ENCODE assay signal across 2 cellular contexts in the genomic region with DNA sequence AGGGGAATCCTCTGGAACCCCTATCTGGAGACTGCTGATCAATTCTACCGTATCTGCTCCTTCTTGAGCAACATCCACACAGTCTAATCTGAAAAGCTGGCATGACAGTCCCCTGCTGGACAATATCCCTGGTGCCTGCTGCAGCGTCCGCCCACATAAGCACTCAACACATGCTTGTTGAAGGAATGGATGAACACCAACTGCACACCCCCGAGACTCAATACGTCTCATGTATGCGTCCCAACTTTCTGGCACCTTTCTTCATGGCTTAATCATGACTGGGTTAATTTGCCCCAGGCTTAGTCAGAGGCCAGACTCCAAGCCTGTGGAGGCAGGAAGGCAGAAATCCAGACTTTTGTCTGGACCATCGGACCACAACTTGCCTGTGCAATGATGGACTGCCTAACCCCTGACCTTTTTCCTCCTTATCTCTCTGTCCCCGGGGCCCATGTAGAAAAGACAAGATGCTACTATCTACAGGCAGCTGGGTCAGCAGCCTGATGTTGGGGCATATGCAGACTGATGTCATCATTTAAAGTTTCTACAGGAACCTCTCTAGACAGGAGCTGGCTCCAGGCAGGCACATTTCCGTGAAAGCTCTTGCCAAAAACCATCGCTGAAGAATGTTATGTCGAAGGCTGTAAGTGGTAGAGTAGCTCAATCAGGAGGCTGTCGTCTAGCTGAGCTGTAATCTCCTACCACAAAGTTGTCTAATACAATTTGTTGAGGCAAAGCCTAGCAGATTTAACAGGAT.
A peak's percentile ranks its signal among the peaks of the same experiment; 100 is the strongest.
TF ChIP-seq lines count a peak whose summit lies in the region.

No MANE protein-coding gene starts in this region.

TF ChIP-seq in IMR-90, 13 proteins besides CTCF, POLR2A, EP300 and RAD21:
- peak; percentile 80 for TF ChIP-seq BHLHE40 (IDR thresholded peaks at IDR 0.05; ENCODE audit: low read depth, low read length)
- peak; percentile 74 for TF ChIP-seq SMC3 (IDR thresholded peaks at IDR 0.05; ENCODE audit: low read depth, low read length)
- TF ChIP-seq CEBPB (IDR thresholded peaks at IDR 0.05; ENCODE audit: low read depth, low read length) = peak; percentile 84
- TF ChIP-seq RFX5 (IDR thresholded peaks at IDR 0.05; ENCODE audit: low read depth, low read length) = no peak
- peak; percentile 46 for TF ChIP-seq NFE2L2 (IDR thresholded peaks at IDR 0.05; ENCODE audit: low read depth, low read length)
- no peak; the same call in 1 of the 2 replicates for TF ChIP-seq MAZ (IDR thresholded peaks at IDR 0.05; ENCODE audit: borderline replicate concordance, low read depth, low read length)
- TF ChIP-seq, protein P1, sequence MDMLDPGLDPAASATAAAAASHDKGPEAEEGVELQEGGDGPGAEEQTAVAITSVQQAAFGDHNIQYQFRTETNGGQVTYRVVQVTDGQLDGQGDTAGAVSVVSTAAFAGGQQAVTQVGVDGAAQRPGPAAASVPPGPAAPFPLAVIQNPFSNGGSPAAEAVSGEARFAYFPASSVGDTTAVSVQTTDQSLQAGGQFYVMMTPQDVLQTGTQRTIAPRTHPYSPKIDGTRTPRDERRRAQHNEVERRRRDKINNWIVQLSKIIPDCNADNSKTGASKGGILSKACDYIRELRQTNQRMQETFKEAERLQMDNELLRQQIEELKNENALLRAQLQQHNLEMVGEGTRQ (IDR thresholded peaks at IDR 0.05; ENCODE audit: low read depth, low read length) = no peak
- TF ChIP-seq RCOR1 (IDR thresholded peaks at IDR 0.05; ENCODE audit: insufficient replicate concordance, low read length) = no peak
- TF ChIP-seq FOS (IDR thresholded peaks at IDR 0.05; ENCODE audit: low read depth, low read length) = peak; percentile 89
- no peak for TF ChIP-seq CHD1 (IDR thresholded peaks at IDR 0.05; ENCODE audit: low read depth, low read length)
- TF ChIP-seq MAFK (IDR thresholded peaks at IDR 0.05; ENCODE audit: low read depth, low read length) = peak; percentile 33; the same call in 1 of the 2 replicates
- 0 out of 2 replicates have a peak, but pooled peaks have one; percentile 27 for TF ChIP-seq MXI1 (IDR thresholded peaks at IDR 0.05; ENCODE audit: borderline replicate concordance, low read depth, low read length)
- TF ChIP-seq, protein P2, sequence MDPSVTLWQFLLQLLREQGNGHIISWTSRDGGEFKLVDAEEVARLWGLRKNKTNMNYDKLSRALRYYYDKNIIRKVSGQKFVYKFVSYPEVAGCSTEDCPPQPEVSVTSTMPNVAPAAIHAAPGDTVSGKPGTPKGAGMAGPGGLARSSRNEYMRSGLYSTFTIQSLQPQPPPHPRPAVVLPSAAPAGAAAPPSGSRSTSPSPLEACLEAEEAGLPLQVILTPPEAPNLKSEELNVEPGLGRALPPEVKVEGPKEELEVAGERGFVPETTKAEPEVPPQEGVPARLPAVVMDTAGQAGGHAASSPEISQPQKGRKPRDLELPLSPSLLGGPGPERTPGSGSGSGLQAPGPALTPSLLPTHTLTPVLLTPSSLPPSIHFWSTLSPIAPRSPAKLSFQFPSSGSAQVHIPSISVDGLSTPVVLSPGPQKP (IDR thresholded peaks at IDR 0.05; ENCODE audit: borderline replicate concordance, low read depth, low read length) = no peak

TF ChIP-seq in HepG2, 621 proteins besides CTCF, POLR2A, EP300 and RAD21 (continues in another document):
- TF ChIP-seq CBFB (CRISPR knock-in tag; IDR thresholded peaks at IDR 0.05) = no peak
- TF ChIP-seq, protein P3, sequence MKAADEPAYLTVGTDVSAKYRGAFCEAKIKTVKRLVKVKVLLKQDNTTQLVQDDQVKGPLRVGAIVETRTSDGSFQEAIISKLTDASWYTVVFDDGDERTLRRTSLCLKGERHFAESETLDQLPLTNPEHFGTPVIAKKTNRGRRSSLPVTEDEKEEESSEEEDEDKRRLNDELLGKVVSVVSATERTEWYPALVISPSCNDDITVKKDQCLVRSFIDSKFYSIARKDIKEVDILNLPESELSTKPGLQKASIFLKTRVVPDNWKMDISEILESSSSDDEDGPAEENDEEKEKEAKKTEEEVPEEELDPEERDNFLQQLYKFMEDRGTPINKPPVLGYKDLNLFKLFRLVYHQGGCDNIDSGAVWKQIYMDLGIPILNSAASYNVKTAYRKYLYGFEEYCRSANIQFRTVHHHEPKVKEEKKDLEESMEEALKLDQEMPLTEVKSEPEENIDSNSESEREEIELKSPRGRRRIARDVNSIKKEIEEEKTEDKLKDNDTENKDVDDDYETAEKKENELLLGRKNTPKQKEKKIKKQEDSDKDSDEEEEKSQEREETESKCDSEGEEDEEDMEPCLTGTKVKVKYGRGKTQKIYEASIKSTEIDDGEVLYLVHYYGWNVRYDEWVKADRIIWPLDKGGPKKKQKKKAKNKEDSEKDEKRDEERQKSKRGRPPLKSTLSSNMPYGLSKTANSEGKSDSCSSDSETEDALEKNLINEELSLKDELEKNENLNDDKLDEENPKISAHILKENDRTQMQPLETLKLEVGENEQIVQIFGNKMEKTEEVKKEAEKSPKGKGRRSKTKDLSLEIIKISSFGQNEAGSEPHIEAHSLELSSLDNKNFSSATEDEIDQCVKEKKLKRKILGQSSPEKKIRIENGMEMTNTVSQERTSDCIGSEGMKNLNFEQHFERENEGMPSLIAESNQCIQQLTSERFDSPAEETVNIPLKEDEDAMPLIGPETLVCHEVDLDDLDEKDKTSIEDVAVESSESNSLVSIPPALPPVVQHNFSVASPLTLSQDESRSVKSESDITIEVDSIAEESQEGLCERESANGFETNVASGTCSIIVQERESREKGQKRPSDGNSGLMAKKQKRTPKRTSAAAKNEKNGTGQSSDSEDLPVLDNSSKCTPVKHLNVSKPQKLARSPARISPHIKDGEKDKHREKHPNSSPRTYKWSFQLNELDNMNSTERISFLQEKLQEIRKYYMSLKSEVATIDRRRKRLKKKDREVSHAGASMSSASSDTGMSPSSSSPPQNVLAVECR (CRISPR knock-in tag; IDR thresholded peaks at IDR 0.05; ENCODE audit: borderline replicate concordance) = peak; percentile 7; the same call in 1 of the 2 replicates
- TF ChIP-seq GPN1 (CRISPR knock-in tag; IDR thresholded peaks at IDR 0.05; ENCODE audit: borderline replicate concordance) = no peak
- peak; percentile 15; the same call in 1 of the 2 replicates for TF ChIP-seq MYC (CRISPR knock-in tag; IDR thresholded peaks at IDR 0.05; ENCODE audit: borderline replicate concordance)
- TF ChIP-seq, protein P4, sequence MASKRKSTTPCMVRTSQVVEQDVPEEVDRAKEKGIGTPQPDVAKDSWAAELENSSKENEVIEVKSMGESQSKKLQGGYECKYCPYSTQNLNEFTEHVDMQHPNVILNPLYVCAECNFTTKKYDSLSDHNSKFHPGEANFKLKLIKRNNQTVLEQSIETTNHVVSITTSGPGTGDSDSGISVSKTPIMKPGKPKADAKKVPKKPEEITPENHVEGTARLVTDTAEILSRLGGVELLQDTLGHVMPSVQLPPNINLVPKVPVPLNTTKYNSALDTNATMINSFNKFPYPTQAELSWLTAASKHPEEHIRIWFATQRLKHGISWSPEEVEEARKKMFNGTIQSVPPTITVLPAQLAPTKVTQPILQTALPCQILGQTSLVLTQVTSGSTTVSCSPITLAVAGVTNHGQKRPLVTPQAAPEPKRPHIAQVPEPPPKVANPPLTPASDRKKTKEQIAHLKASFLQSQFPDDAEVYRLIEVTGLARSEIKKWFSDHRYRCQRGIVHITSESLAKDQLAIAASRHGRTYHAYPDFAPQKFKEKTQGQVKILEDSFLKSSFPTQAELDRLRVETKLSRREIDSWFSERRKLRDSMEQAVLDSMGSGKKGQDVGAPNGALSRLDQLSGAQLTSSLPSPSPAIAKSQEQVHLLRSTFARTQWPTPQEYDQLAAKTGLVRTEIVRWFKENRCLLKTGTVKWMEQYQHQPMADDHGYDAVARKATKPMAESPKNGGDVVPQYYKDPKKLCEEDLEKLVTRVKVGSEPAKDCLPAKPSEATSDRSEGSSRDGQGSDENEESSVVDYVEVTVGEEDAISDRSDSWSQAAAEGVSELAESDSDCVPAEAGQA (IDR thresholded peaks at IDR 0.05; ENCODE audit: low read depth) = no peak
- TF ChIP-seq, protein P4 (CRISPR knock-in tag; IDR thresholded peaks at IDR 0.05; ENCODE audit: borderline replicate concordance) = no peak
- TF ChIP-seq U2AF1 (optimal IDR thresholded peaks at IDR 0.05; ENCODE audit: low read depth, low read length) = no peak
- TF ChIP-seq, protein P5, sequence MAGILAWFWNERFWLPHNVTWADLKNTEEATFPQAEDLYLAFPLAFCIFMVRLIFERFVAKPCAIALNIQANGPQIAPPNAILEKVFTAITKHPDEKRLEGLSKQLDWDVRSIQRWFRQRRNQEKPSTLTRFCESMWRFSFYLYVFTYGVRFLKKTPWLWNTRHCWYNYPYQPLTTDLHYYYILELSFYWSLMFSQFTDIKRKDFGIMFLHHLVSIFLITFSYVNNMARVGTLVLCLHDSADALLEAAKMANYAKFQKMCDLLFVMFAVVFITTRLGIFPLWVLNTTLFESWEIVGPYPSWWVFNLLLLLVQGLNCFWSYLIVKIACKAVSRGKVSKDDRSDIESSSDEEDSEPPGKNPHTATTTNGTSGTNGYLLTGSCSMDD (CRISPR knock-in tag; IDR thresholded peaks at IDR 0.05) = no peak
- TF ChIP-seq GLI4 (CRISPR knock-in tag; IDR thresholded peaks at IDR 0.05; ENCODE audit: borderline replicate concordance) = no peak
- TF ChIP-seq ZKSCAN8 (CRISPR knock-in tag; IDR thresholded peaks at IDR 0.05; ENCODE audit: borderline replicate concordance) = peak; percentile 52; the same call in 1 of the 2 replicates
- no peak for TF ChIP-seq ZSCAN31 (CRISPR knock-in tag; IDR thresholded peaks at IDR 0.05; ENCODE audit: low read depth)
- TF ChIP-seq, protein P6, sequence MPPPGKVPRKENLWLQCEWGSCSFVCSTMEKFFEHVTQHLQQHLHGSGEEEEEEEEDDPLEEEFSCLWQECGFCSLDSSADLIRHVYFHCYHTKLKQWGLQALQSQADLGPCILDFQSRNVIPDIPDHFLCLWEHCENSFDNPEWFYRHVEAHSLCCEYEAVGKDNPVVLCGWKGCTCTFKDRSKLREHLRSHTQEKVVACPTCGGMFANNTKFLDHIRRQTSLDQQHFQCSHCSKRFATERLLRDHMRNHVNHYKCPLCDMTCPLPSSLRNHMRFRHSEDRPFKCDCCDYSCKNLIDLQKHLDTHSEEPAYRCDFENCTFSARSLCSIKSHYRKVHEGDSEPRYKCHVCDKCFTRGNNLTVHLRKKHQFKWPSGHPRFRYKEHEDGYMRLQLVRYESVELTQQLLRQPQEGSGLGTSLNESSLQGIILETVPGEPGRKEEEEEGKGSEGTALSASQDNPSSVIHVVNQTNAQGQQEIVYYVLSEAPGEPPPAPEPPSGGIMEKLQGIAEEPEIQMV (CRISPR knock-in tag; IDR thresholded peaks at IDR 0.05; ENCODE audit: low read depth) = peak; percentile 96
- TF ChIP-seq ZNF317 (CRISPR knock-in tag; IDR thresholded peaks at IDR 0.05) = no peak
- TF ChIP-seq ZNF235 (CRISPR knock-in tag; IDR thresholded peaks at IDR 0.05; ENCODE audit: borderline replicate concordance) = no peak
- peak; percentile 55 for TF ChIP-seq CEBPB (IDR thresholded peaks at IDR 0.05; ENCODE audit: borderline replicate concordance, low read depth, low read length)
- no peak for TF ChIP-seq SMYD3 (CRISPR knock-in tag; IDR thresholded peaks at IDR 0.05)
- TF ChIP-seq ZNF234 (CRISPR knock-in tag; conservative IDR thresholded peaks at IDR 0.05) = no peak
- peak; percentile 24 for TF ChIP-seq TEAD3 (CRISPR knock-in tag; optimal IDR thresholded peaks at IDR 0.05; ENCODE audit: borderline replicate concordance)
- no peak for TF ChIP-seq CREB1 (IDR thresholded peaks at IDR 0.05)
- no peak for TF ChIP-seq CREB1 (CRISPR knock-in tag; IDR thresholded peaks at IDR 0.05)
- no peak for TF ChIP-seq GTF2F1 (IDR thresholded peaks at IDR 0.05; ENCODE audit: low read length)
- TF ChIP-seq ZNF564 (CRISPR knock-in tag; IDR thresholded peaks at IDR 0.05) = 0 out of 2 replicates have a peak, but pooled peaks have one; percentile 55
- TF ChIP-seq ZNF30 (CRISPR knock-in tag; IDR thresholded peaks at IDR 0.05) = no peak
- TF ChIP-seq, protein P7, sequence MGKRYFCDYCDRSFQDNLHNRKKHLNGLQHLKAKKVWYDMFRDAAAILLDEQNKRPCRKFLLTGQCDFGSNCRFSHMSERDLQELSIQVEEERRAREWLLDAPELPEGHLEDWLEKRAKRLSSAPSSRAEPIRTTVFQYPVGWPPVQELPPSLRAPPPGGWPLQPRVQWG (CRISPR knock-in tag; IDR thresholded peaks at IDR 0.05; ENCODE audit: borderline replicate concordance, low read depth) = no peak
- TF ChIP-seq ZNF615 (CRISPR knock-in tag; IDR thresholded peaks at IDR 0.05; ENCODE audit: borderline replicate concordance) = no peak
- TF ChIP-seq SRF (IDR thresholded peaks at IDR 0.05; ENCODE audit: low read depth, low read length) = no peak
- peak; percentile 81 for TF ChIP-seq SMC3 (IDR thresholded peaks at IDR 0.05; ENCODE audit: low read length)
- TF ChIP-seq, protein P8, sequence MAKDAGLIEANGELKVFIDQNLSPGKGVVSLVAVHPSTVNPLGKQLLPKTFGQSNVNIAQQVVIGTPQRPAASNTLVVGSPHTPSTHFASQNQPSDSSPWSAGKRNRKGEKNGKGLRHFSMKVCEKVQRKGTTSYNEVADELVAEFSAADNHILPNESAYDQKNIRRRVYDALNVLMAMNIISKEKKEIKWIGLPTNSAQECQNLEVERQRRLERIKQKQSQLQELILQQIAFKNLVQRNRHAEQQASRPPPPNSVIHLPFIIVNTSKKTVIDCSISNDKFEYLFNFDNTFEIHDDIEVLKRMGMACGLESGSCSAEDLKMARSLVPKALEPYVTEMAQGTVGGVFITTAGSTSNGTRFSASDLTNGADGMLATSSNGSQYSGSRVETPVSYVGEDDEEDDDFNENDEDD (CRISPR knock-in tag; IDR thresholded peaks at IDR 0.05; ENCODE audit: borderline replicate concordance) = no peak
- TF ChIP-seq CEBPG (CRISPR knock-in tag; IDR thresholded peaks at IDR 0.05) = peak; percentile 43
- TF ChIP-seq, protein P9, sequence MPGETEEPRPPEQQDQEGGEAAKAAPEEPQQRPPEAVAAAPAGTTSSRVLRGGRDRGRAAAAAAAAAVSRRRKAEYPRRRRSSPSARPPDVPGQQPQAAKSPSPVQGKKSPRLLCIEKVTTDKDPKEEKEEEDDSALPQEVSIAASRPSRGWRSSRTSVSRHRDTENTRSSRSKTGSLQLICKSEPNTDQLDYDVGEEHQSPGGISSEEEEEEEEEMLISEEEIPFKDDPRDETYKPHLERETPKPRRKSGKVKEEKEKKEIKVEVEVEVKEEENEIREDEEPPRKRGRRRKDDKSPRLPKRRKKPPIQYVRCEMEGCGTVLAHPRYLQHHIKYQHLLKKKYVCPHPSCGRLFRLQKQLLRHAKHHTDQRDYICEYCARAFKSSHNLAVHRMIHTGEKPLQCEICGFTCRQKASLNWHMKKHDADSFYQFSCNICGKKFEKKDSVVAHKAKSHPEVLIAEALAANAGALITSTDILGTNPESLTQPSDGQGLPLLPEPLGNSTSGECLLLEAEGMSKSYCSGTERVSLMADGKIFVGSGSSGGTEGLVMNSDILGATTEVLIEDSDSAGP (CRISPR knock-in tag; IDR thresholded peaks at IDR 0.05; ENCODE audit: borderline replicate concordance) = no peak
